11 cellular contexts compared by ENCODE assay signal in genomic region chr5:96439477-96440184, GRCh38. TPM values are rescaled to one million over a fixed set of nuclear protein-coding genes. Genes with fewer than 3 reads are reported as not detected.
DNase-seq lines count a peak whose midpoint lies in the region; ATAC-seq, FAIRE-seq and TF ChIP-seq lines count a peak whose summit lies in the region.
"Had no signal": no experiment of that assay in that cellular context is flagged by ENCODE, and none has a peak within 500 bp of the region (broad histone marks: within the 10 kb centered on the region; RNA-seq: fewer than 3 reads in every experiment).

No MANE protein-coding gene starts in this region.

- no peak for DNase-seq in GM12891 (ENCODE audit: insufficient read length, low spot score)
- DNase-seq in choroid plexus epithelial cell (ENCODE audit: low read depth): peak; percentile 19
- DNase-seq in colonic mucosa: no peak
- no peak for DNase-seq in middle frontal gyrus (ENCODE audit: extremely low spot score, low spot score)
- DNase-seq in DMS153 treated with DMSO at 0.1 percent for 48 hours (lab: John Stamatoyannopoulos, UW; ENCODE audit: unreplicated experiment): no peak
- DNase-seq in GOT3 (lab: John Stamatoyannopoulos, UW): no peak
- DNase-seq: GF-D8, spleen had no signal

- intact Hi-C loops in colonic mucosa (cut with DNase I): no loop called here

- no peak overlapping the region for H3K27ac ChIP-seq in colonic mucosa

- no peak for TF ChIP-seq CTCF in choroid plexus epithelial cell (conservative IDR thresholded peaks at IDR 0.05; ENCODE audit: low read depth, low read length)
- TF ChIP-seq CTCF in colonic mucosa (IDR thresholded peaks at IDR 0.05): no peak

- peak; percentile 94 for ATAC-seq in GM21423 (IDR thresholded peaks at IDR 0.05; ENCODE audit: unreplicated experiment)
- ATAC-seq in HG03342 (IDR thresholded peaks at IDR 0.05; ENCODE audit: unreplicated experiment): peak; percentile 92

- no peak for TF ChIP-seq POLR2A in GM12891 (IDR thresholded peaks at IDR 0.05; ENCODE audit: low read depth, low read length)

- no peaks in the 10 kb centered on the region for H3K36me3 ChIP-seq in colonic mucosa
- H3K36me3 ChIP-seq: spleen had no signal

- H3K4me1 ChIP-seq in colonic mucosa: no peaks in the 10 kb centered on the region

- H3K9ac ChIP-seq in colonic mucosa (ENCODE audit: low read depth in 2 of 2, low read length in 2 of 2): no peak overlapping the region

- peak; percentile 57 for FAIRE-seq in GM12891 (lab: Jason Lieb, UNC)

- no peak overlapping the region for H3K4me3 ChIP-seq in choroid plexus epithelial cell (ENCODE audit: low read depth, low read length)
- no peak overlapping the region for H3K4me3 ChIP-seq in colonic mucosa

- H3K9me3 ChIP-seq in colonic mucosa: no peaks in the 10 kb centered on the region
- H3K9me3 ChIP-seq: spleen had no signal

- no peaks in the 10 kb centered on the region for H3K27me3 ChIP-seq in colonic mucosa

TF ChIP-seq in GM12891, 5 proteins besides CTCF, POLR2A, EP300 and RAD21:
- no peak for TF ChIP-seq TAF1 (IDR thresholded peaks at IDR 0.05; ENCODE audit: low read depth, low read length)
- peak; percentile 95 for TF ChIP-seq SPI1 (IDR thresholded peaks at IDR 0.05; ENCODE audit: low read depth, low read length)
TF ChIP-seq in GM12891: peak in this region for 1.

RNA-seq across cellular contexts. Expression of gene PCSK1, which starts 6.6 kb away (rescaled TPM):
- not detected for polyA plus RNA-seq in GM12891 (2012; ENCODE audit: low read depth, missing spikeins)
- total RNA-seq in colonic mucosa: 1 to 10 TPM; 3.6 to 4.6 TPM
- total RNA-seq: activated T-helper 1 cell treated with anti-CD3 and anti-CD28 coated beads, Interleukin-12 subunit alpha, Interleukin-12 subunit beta, Interleukin-2, Interleukin-4 antibody, amounts not matched to agents 30 ng/mL and 10 ng/mL and 1 ng/mL, durations not matched to agents 14 hours and 24 hours and 36 hours had no signal
